In the genomic region with DNA sequence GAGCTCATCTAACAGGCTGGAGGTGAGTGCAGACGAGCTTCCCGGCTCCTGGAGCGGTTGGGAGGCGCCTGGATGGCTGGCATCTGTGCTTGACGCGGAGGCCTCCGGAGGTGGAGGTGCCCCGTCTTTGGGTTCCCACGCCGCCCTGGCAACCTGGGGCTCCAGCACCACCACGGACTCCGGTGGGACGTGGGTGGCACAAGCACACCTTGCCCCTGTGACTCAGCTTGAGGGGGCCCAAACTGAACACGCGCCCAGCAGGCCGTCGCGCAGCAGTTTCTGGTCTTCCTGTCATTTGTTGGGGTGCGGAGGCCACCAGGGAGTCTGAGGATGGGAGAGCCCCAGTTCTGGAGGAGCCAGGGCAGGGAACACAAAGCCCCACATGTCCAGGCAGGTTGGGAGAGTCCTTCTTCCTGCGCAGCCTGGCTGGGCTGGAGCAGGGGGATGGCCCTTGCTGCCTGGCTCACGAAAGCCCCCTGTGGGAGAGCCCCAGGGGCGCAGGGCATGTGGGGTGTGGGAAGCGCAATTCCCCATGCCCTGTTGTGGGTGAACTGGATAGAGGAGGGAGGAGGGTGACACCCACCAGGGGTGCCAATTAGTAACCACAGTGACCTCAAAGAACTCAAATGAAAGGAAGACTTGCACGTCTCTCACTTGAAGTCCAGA, we compare ENCODE assay signal across 11 cellular contexts.
DNase-seq lines count a peak whose midpoint lies in the region; ATAC-seq, FAIRE-seq and TF ChIP-seq lines count a peak whose summit lies in the region.
"Had no signal": no experiment of that assay in that cellular context is flagged by ENCODE, and none has a peak within 500 bp of the region (broad histone marks: within the 10 kb centered on the region; RNA-seq: fewer than 3 reads in every experiment).

No MANE protein-coding gene starts in this region.

- FAIRE-seq in HepG2 (lab: Jason Lieb, UNC) = no peak
- FAIRE-seq: GM19239 had no signal

- no peak overlapping the region for H3K27ac ChIP-seq in HepG2 (ENCODE audit: extremely low read length, insufficient read depth, low read length)

- no peaks in the 10 kb centered on the region for H4K20me1 ChIP-seq in HepG2 (ENCODE audit: insufficient read depth, low read length)

- DNase-seq in BE2C (peak; percentile 18), HepG2 (ENCODE audit: low spot score) (no peak), pons (ENCODE audit: low spot score) (no peak), AG08396 (ENCODE audit: low spot score) (no peak), NCI-H526 (lab: John Stamatoyannopoulos, UW) (no peak)
- no peak for DNase-seq in activated CD4-positive, alpha-beta memory T cell treated with anti-CD3 and anti-CD28 coated beads, Interleukin-2, amount 10 ng/mL, durations not matched to agents 7 days and 5 days
- DNase-seq in stimulated activated CD4-positive, alpha-beta T cell treated with anti-CD3 and anti-CD28 coated beads, Interleukin-4, amount 100 ng/mL, for 4 hours = no peak
- DNase-seq: NCI-H187 treated with DMSO at 0.1 percent for 48 hours had no signal

- H3K4me1 ChIP-seq in BE2C (no peaks in the 10 kb centered on the region), HepG2 (ENCODE audit: insufficient read depth, low read length) (peaks cover 4% of the 10 kb centered on the region)

- no peak overlapping the region for H2AFZ ChIP-seq in HepG2 (ENCODE audit: low read length)

- H3K27me3 Mint-ChIP-seq in activated CD4-positive, alpha-beta memory T cell treated with anti-CD3 and anti-CD28 coated beads, Interleukin-2, amount 10 ng/mL, durations not matched to agents 7 days and 5 days = peaks cover 2% of the 10 kb centered on the region

- POLR2A ChIA-PET in activated CD4-positive, alpha-beta memory T cell treated with anti-CD3 and anti-CD28 coated beads, Interleukin-2, amount 10 ng/mL, durations not matched to agents 7 days and 5 days (lab: Charles Lee) = no interaction called here
- POLR2A ChIA-PET in HepG2 (lab: Yijun Ruan, JAX) = interaction anchor here (1.7 kb wide), 1 partner anchor 799 kb away, joined by 5 read pairs; no protein-coding TSS in a partner anchor

- no peaks in the 10 kb centered on the region for H3K79me2 ChIP-seq in HepG2 (ENCODE audit: insufficient read depth, low read length)

- TSS peak; percentile 24 for BruUV-seq in HepG2 (replicated peaks; lab: Mats Ljungman, UMichigan)

- no peaks in the 10 kb centered on the region for H3K4me1 Mint-ChIP-seq in activated CD4-positive, alpha-beta memory T cell treated with anti-CD3 and anti-CD28 coated beads, Interleukin-2, amount 10 ng/mL, durations not matched to agents 7 days and 5 days

- no peak for TF ChIP-seq POLR2A in HepG2 (IDR thresholded peaks at IDR 0.05; ENCODE audit: insufficient read depth in 1 of 2, low read depth in 2 of 2, low read length in 2 of 2)

- no peak overlapping the region for H3K9ac ChIP-seq in HepG2 (ENCODE audit: insufficient read depth, low read depth, low read length)

- TF ChIP-seq CTCF in BE2C (IDR thresholded peaks at IDR 0.05; ENCODE audit: low read depth, low read length) (no peak), HepG2 (CRISPR knock-in tag; IDR thresholded peaks at IDR 0.05) (no peak)

- H3K36me3 ChIP-seq in BE2C (no peaks in the 10 kb centered on the region), HepG2 (replicated peaks in 1 of 2; ENCODE audit: control insufficient read depth in 1 of 2, insufficient read depth in 2 of 2, low read length in 2 of 2) (no peaks in the 10 kb centered on the region)

- intact Hi-C loops in HepG2 (cut with micrococcal nuclease; ENCODE audit: unreplicated experiment) = no loop called here

- ATAC-seq in GM18909 (IDR thresholded peaks at IDR 0.05; ENCODE audit: poor library complexity, unreplicated experiment) = peak; percentile 57
- ATAC-seq in HepG2 = peak; percentile 31

- TF ChIP-seq EP300 in HepG2 (IDR thresholded peaks at IDR 0.05; ENCODE audit: low read depth in 2 of 2, low read length in 2 of 2) (no peak), HepG2 (CRISPR knock-in tag; IDR thresholded peaks at IDR 0.05; ENCODE audit: borderline replicate concordance) (no peak)

- peak overlapping the region; percentile 63 for H3K4me2 ChIP-seq in HepG2 (ENCODE audit: low read depth, low read length)
- H3K4me2 ChIP-seq: smooth muscle cell had no signal

- H3K27ac Mint-ChIP-seq in activated CD4-positive, alpha-beta memory T cell treated with anti-CD3 and anti-CD28 coated beads, Interleukin-2, amount 10 ng/mL, durations not matched to agents 7 days and 5 days = no peak overlapping the region

- H3K9me3 ChIP-seq in BE2C (no peaks in the 10 kb centered on the region), HepG2 (ENCODE audit: low read length) (peaks cover 60% of the 10 kb centered on the region)

- CTCF ChIA-PET in activated CD4-positive, alpha-beta memory T cell treated with anti-CD3 and anti-CD28 coated beads, Interleukin-2, amount 10 ng/mL, durations not matched to agents 7 days and 5 days (lab: Charles Lee) = no interaction called here
- CTCF ChIA-PET in HepG2 (lab: Yijun Ruan, JAX; ENCODE audit: low intra/inter-chr PET ratio, low total read pairs) = no interaction called here

- H3K36me3 Mint-ChIP-seq in activated CD4-positive, alpha-beta memory T cell treated with anti-CD3 and anti-CD28 coated beads, Interleukin-2, amount 10 ng/mL, durations not matched to agents 7 days and 5 days (ENCODE audit: low read depth) = peaks cover 11% of the 10 kb centered on the region

- H3K9me3 Mint-ChIP-seq in activated CD4-positive, alpha-beta memory T cell treated with anti-CD3 and anti-CD28 coated beads, Interleukin-2, amount 10 ng/mL, durations not matched to agents 7 days and 5 days = peaks cover 38% of the 10 kb centered on the region

- 54% methylated on average over 20 of the region's 24 CpGs for WGBS in HepG2 (ENCODE audit: low lambda C conversion rate)

- in situ Hi-C loops in HepG2 (cut with HindIII; ENCODE audit: extremely low pct_ligation_motif_present, low pct_unique_long_range_greater_than_20kb) = no loop called here

- H3K27me3 ChIP-seq in BE2C (peaks cover under 1% of the 10 kb centered on the region; the same call in 1 of the 2 replicates), HepG2 (ENCODE audit: control insufficient read depth in 1 of 2, insufficient read depth in 2 of 2, low read length in 2 of 2) (no peaks in the 10 kb centered on the region)

- H3K4me3 ChIP-seq in BE2C (ENCODE audit: low read depth, low read length) (peak overlapping the region; percentile 61), HepG2 (replicated peaks in 1 of 3; ENCODE audit: insufficient read depth in 1 of 3, low read depth in 2 of 3, low read length in 3 of 3) (peak overlapping the region; percentile 16 to 57 (median 53); a peak in 5 of 6 replicates)
- H3K4me3 ChIP-seq: smooth muscle cell had no signal

- H3K4me3 Mint-ChIP-seq in activated CD4-positive, alpha-beta memory T cell treated with anti-CD3 and anti-CD28 coated beads, Interleukin-2, amount 10 ng/mL, durations not matched to agents 7 days and 5 days = peak overlapping the region; percentile 40

- no peak for TF ChIP-seq RAD21 in HepG2 (CRISPR knock-in tag; IDR thresholded peaks at IDR 0.05)

TF ChIP-seq in HepG2, 621 proteins besides CTCF, POLR2A, EP300 and RAD21 (continues in another document):
- TF ChIP-seq WIZ (CRISPR knock-in tag; IDR thresholded peaks at IDR 0.05) (peak; percentile 46; the same call in 1 of the 2 replicates), ZNF569 (CRISPR knock-in tag; IDR thresholded peaks at IDR 0.05; ENCODE audit: borderline replicate concordance) (no peak), FOXA3 (CRISPR knock-in tag; IDR thresholded peaks at IDR 0.05) (no peak), TCF12 (IDR thresholded peaks at IDR 0.05) (no peak), TCF12 (CRISPR knock-in tag; IDR thresholded peaks at IDR 0.05) (no peak), ZNF7 (CRISPR knock-in tag; IDR thresholded peaks at IDR 0.05) (no peak), HNRNPL (IDR thresholded peaks at IDR 0.05; ENCODE audit: low read depth, low read length) (0 out of 2 replicates have a peak, but pooled peaks have one; percentile 27), POLR2G (IDR thresholded peaks at IDR 0.05; ENCODE audit: low read depth, low read length) (no peak), ZMYM2 (CRISPR knock-in tag; IDR thresholded peaks at IDR 0.05) (no peak), ZSCAN25 (CRISPR knock-in tag; IDR thresholded peaks at IDR 0.05) (no peak), SNAPC2 (CRISPR knock-in tag; IDR thresholded peaks at IDR 0.05) (no peak), PHF20 (CRISPR knock-in tag; IDR thresholded peaks at IDR 0.05) (no peak), MAX (IDR thresholded peaks at IDR 0.05) (0 out of 2 replicates have a peak, but pooled peaks have one; percentile 13), AGO2 (optimal IDR thresholded peaks at IDR 0.05; ENCODE audit: low read depth, low read length) (peak; percentile 19), ASH2L (IDR thresholded peaks at IDR 0.05; ENCODE audit: insufficient read length, low read depth, low read length) (no peak), SAFB2 (CRISPR knock-in tag; IDR thresholded peaks at IDR 0.05; ENCODE audit: borderline replicate concordance, low read depth) (no peak)
- TF ChIP-seq, protein P1, sequence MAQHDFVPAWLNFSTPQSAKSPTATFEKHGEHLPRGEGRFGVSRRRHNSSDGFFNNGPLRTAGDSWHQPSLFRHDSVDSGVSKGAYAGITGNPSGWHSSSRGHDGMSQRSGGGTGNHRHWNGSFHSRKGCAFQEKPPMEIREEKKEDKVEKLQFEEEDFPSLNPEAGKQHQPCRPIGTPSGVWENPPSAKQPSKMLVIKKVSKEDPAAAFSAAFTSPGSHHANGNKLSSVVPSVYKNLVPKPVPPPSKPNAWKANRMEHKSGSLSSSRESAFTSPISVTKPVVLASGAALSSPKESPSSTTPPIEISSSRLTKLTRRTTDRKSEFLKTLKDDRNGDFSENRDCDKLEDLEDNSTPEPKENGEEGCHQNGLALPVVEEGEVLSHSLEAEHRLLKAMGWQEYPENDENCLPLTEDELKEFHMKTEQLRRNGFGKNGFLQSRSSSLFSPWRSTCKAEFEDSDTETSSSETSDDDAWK (CRISPR knock-in tag; IDR thresholded peaks at IDR 0.05) = no peak
